In the genomic region with DNA sequence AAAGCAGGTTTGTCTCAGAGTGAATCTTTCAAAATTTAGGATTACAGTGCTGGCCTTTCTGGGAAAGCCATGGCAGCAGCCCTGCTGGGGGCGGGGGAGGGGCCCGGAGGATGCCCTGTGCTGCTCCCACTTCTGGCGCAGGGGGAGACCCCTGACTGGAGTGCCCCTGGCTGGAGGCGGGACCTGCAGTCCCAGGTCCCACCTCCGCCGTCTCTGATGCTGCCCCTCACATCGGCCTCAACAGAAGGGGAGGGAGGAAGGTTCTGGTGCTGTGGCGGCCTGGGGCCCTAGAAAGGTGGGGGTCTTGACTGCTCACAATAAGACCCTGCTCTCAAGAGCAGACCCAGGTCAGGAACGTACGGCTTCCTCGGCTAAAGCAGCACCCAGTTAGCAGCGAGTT, we compare ENCODE assay signal across 7 cellular contexts.
"Had no signal": no experiment of that assay in that cellular context is flagged by ENCODE, and none has a peak within 500 bp of the region (broad histone marks: within the 10 kb centered on the region; RNA-seq: fewer than 3 reads in every experiment).

No MANE protein-coding gene starts in this region.

- H3K36me3 ChIP-seq: HAP-1 had no signal

- H3K4me1 Mint-ChIP-seq: IgD-negative memory B cell had no signal

- H3K4me1 ChIP-seq: HAP-1 had no signal

- H3K27ac ChIP-seq: HL-60 had no signal

- H3K9me3 Mint-ChIP-seq: IgD-negative memory B cell had no signal

- DNase-seq: GOT3, HFFc6 had no signal

- H3K4me3 Mint-ChIP-seq: HFFc6, IgD-negative memory B cell had no signal

- H3K27me3 Mint-ChIP-seq: IgD-negative memory B cell had no signal

- H3K9me3 ChIP-seq: HAP-1 had no signal

- ATAC-seq: HCT116, HepG2 had no signal

- H3K27ac Mint-ChIP-seq: HFFc6, IgD-negative memory B cell had no signal

- H3K4me3 ChIP-seq: HAP-1 had no signal
